In genomic region chr2:141068053-141068682, GRCh38 we compare ENCODE assay signal across 24 cellular contexts.
DNase-seq lines count a peak whose midpoint lies in the region; ATAC-seq and TF ChIP-seq lines count a peak whose summit lies in the region.
"Had no signal": no experiment of that assay in that cellular context is flagged by ENCODE, and none has a peak within 500 bp of the region (broad histone marks: within the 10 kb centered on the region; RNA-seq: fewer than 3 reads in every experiment).

No MANE protein-coding gene starts in this region.

- no peak overlapping the region for H3K56ac ChIP-seq in mesendoderm (ENCODE audit: low read length)

- TF ChIP-seq CTCF in GM23338 (conservative IDR thresholded peaks at IDR 0.05; ENCODE audit: low read depth in 2 of 2): no peak

- H3F3A ChIP-seq in GM23338 (replicated peaks; ENCODE audit: low read depth): no peaks in the 10 kb centered on the region

- intact Hi-C loops in right cardiac atrium (cut with DNase I): no loop called here

- H2BK120ac ChIP-seq in mesendoderm (ENCODE audit: low read depth, low read length): no peak overlapping the region

- H4K5ac ChIP-seq in mesendoderm (ENCODE audit: low read length): no peak overlapping the region

- H2BK15ac ChIP-seq in mesendoderm (replicated peaks; ENCODE audit: low read depth): no peak overlapping the region

- H3K4me2 ChIP-seq in GM23338 (no peak overlapping the region), mesendoderm (ENCODE audit: low read length) (no peak overlapping the region)
- H3K4me2 ChIP-seq: BLaER1 treated with 17β-estradiol and CSF1 and Interleukin-3, amounts not matched to agents 10 nM and 100 nM had no signal

- H3K4ac ChIP-seq in mesendoderm (ENCODE audit: low read depth, low read length): no peak overlapping the region

- H3K23ac ChIP-seq in mesendoderm (ENCODE audit: low read length): no peak overlapping the region

- no CpG with 5 or more reads among the region's 9 CpGs for WGBS in mesendoderm (ENCODE audit: extremely low coverage, insufficient coverage, low lambda C conversion rate)
- WGBS in right cardiac atrium: 91% methylated on average over 9 of the region's 9 CpGs

- peaks cover 7% of the 10 kb centered on the region for H3K4me1 ChIP-seq in GM23338 (ENCODE audit: insufficient read depth)
- H3K4me1 ChIP-seq in mesendoderm (ENCODE audit: control insufficient read depth, low read depth, low read length): no peaks in the 10 kb centered on the region
- no peaks in the 10 kb centered on the region for H3K4me1 ChIP-seq in right cardiac atrium (ENCODE audit: control insufficient read depth, insufficient read depth, low read length)
- H3K4me1 ChIP-seq: BLaER1 treated with 17β-estradiol and CSF1 and Interleukin-3, amounts not matched to agents 10 nM and 100 nM; SJCRH30 had no signal

- no peak for ATAC-seq in GM23338
- ATAC-seq in right cardiac atrium: no peak
- ATAC-seq: PC-3 had no signal

- 0 out of 2 replicates have a peak, but pooled peaks cover 7% of the 10 kb centered on the region for H3K9me2 ChIP-seq in GM23338 (ENCODE audit: insufficient read depth)

- H3K4me3 Mint-ChIP-seq in GM23338: no peak overlapping the region
- H3K4me3 Mint-ChIP-seq: CD4-positive, alpha-beta T cell had no signal

- H3K9me3 Mint-ChIP-seq in GM23338: no peaks in the 10 kb centered on the region

- H3K4me3 ChIP-seq in GM23338: no peak overlapping the region
- H3K4me3 ChIP-seq in mesendoderm (ENCODE audit: low read length): no peak overlapping the region
- no peak overlapping the region for H3K4me3 ChIP-seq in right cardiac atrium (ENCODE audit: low read length)
- H3K4me3 ChIP-seq: BLaER1 treated with 17β-estradiol and CSF1 and Interleukin-3, amounts not matched to agents 10 nM and 100 nM; SJCRH30 had no signal

- H3K4me1 Mint-ChIP-seq in GM23338: peaks cover 11% of the 10 kb centered on the region

- H4K8ac ChIP-seq in mesendoderm (ENCODE audit: low read depth, low read length): no peak overlapping the region

- DNase-seq in NCI-H524 (lab: John Stamatoyannopoulos, UW) (peak; percentile 2 to 52), NCI-H524 treated with DMSO at 0.1 percent for 48 hours (lab: John Stamatoyannopoulos, UW) (no peak), GM23338 (ENCODE audit: low spot score) (no peak), SK-N-DZ (ENCODE audit: low spot score) (peak; percentile 36), mesendoderm (peak; percentile 13), right cardiac atrium (no peak), Kasumi-1 (lab: John Stamatoyannopoulos, UW) (no peak)
- DNase-seq in activated CD4-positive, CD25-positive, alpha-beta regulatory T cell (lab: John Stamatoyannopoulos, UW): no peak
- DNase-seq: 8988T; CD4-positive, alpha-beta T cell; HCEC 1CT; IMR-90; KG1; MM.1S; NCI-H1048; NCI-H1417 treated with DMSO at 0.1 percent for 48 hours; NCI-H1694 treated with DMSO at 0.1 percent for 48 hours; NCI-H2081; NCI-H345; NCI-H69; PC-3; T-helper 1 cell had no signal

- no peaks in the 10 kb centered on the region for H3K36me3 Mint-ChIP-seq in GM23338 (ENCODE audit: low read depth)

- no peak overlapping the region for H2AK5ac ChIP-seq in mesendoderm (ENCODE audit: low read length)

- H2BK5ac ChIP-seq in mesendoderm (ENCODE audit: low read length): no peak overlapping the region

- no peaks in the 10 kb centered on the region for H3K27me3 Mint-ChIP-seq in GM23338 (ENCODE audit: insufficient read depth, low read depth, poor library complexity)
- H3K27me3 Mint-ChIP-seq: CD4-positive, alpha-beta T cell had no signal

- H3K27me3 ChIP-seq in GM23338 (ENCODE audit: insufficient read depth) (no peaks in the 10 kb centered on the region), mesendoderm (ENCODE audit: insufficient read depth, low read length, poor library complexity) (no peaks in the 10 kb centered on the region), right cardiac atrium (ENCODE audit: control insufficient read depth, insufficient read depth) (no peaks in the 10 kb centered on the region)
- H3K27me3 ChIP-seq: BLaER1 treated with 17β-estradiol and CSF1 and Interleukin-3, amounts not matched to agents 10 nM and 100 nM; SJCRH30 had no signal

- H3K18ac ChIP-seq in mesendoderm (ENCODE audit: low read length): no peak overlapping the region

- H3K79me2 ChIP-seq in GM23338 (replicated peaks; ENCODE audit: insufficient read depth) (no peaks in the 10 kb centered on the region), mesendoderm (ENCODE audit: control insufficient read depth, insufficient read depth, low read length) (no peaks in the 10 kb centered on the region)

- H3K79me1 ChIP-seq in mesendoderm (ENCODE audit: low read length): no peaks in the 10 kb centered on the region

- peak overlapping the region; percentile 69; the same call in 1 of the 2 replicates for H2AFZ ChIP-seq in GM23338

- no peaks in the 10 kb centered on the region for H3K9me3 ChIP-seq in right cardiac atrium (ENCODE audit: control insufficient read depth, low read length)
- H3K9me3 ChIP-seq: BLaER1 treated with 17β-estradiol and CSF1 and Interleukin-3, amounts not matched to agents 10 nM and 100 nM; SJCRH30 had no signal

- H3K27ac Mint-ChIP-seq in GM23338: peak overlapping the region; percentile 20; the same call in 1 of the 2 replicates
- H3K27ac Mint-ChIP-seq: CD4-positive, alpha-beta T cell had no signal

- H3K36me3 ChIP-seq in GM23338 (ENCODE audit: insufficient read depth): no peaks in the 10 kb centered on the region
- H3K36me3 ChIP-seq in mesendoderm (ENCODE audit: control insufficient read depth, insufficient read depth, low read length): no peaks in the 10 kb centered on the region
- H3K36me3 ChIP-seq: BLaER1 treated with 17β-estradiol and CSF1 and Interleukin-3, amounts not matched to agents 10 nM and 100 nM; SJCRH30 had no signal

- no peaks in the 10 kb centered on the region for H4K20me1 ChIP-seq in GM23338 (replicated peaks; ENCODE audit: insufficient read depth)
- H4K20me1 ChIP-seq: BLaER1 treated with 17β-estradiol and CSF1 and Interleukin-3, amounts not matched to agents 10 nM and 100 nM had no signal

- H3K9ac ChIP-seq in mesendoderm (ENCODE audit: low read length): no peak overlapping the region
- H3K9ac ChIP-seq: BLaER1 treated with 17β-estradiol and CSF1 and Interleukin-3, amounts not matched to agents 10 nM and 100 nM had no signal

- H3K27ac ChIP-seq in GM23338 (ENCODE audit: low read depth) (no peak overlapping the region), mesendoderm (ENCODE audit: low read depth, low read length) (no peak overlapping the region), right cardiac atrium (ENCODE audit: low read length) (no peak overlapping the region)
- H3K27ac ChIP-seq: BLaER1 treated with 17β-estradiol and CSF1 and Interleukin-3, amounts not matched to agents 10 nM and 100 nM; SJCRH30 had no signal

TF ChIP-seq in GM23338, 12 proteins besides CTCF, POLR2A, EP300 and RAD21 (continues in another document):
- no peak for TF ChIP-seq NANOG (IDR thresholded peaks at IDR 0.05; ENCODE audit: borderline replicate concordance)

Comparison
In these comparisons a context has a peak if more than half of its experiments do, and no peak if none do; other contexts are left out.
1. DNase-seq: peak in NCI-H524 (2 of 2), SK-N-DZ (single experiment) and mesendoderm (single experiment); none in NCI-H524 treated with DMSO at 0.1 percent for 48 hours (single experiment), GM23338 (single experiment), activated CD4-positive, CD25-positive, alpha-beta regulatory T cell (0 of 4), right cardiac atrium (0 of 3) and Kasumi-1 (0 of 2).